Comparison of ENCODE assay signal across 9 cellular contexts in genomic region chr19:18225355-18225701, GRCh38. TPM values are rescaled to one million over a fixed set of nuclear protein-coding genes. Genes with fewer than 3 reads are reported as not detected.
A peak's percentile ranks its signal among the peaks of the same experiment; 100 is the strongest.
DNase-seq lines count a peak whose midpoint lies in the region; ATAC-seq and TF ChIP-seq lines count a peak whose summit lies in the region.
"Had no signal": no experiment of that assay in that cellular context is flagged by ENCODE, and none has a peak within 500 bp of the region (broad histone marks: within the 10 kb centered on the region; RNA-seq: fewer than 3 reads in every experiment).

No MANE protein-coding gene starts in this region.

- H2AFZ ChIP-seq in ACC112 (ENCODE audit: low read length, unreplicated experiment) (no peak overlapping the region), IMR-90 (replicated peaks; ENCODE audit: low read length, poor library complexity) (peak overlapping the region; percentile 96), neural cell (ENCODE audit: low read depth, low read length) (no peak overlapping the region)

- no peak for TF ChIP-seq EP300 in neural cell (conservative IDR thresholded peaks at IDR 0.05; ENCODE audit: poor library complexity, severe bottlenecking)

- H3K4me2 ChIP-seq in IMR-90 (ENCODE audit: low read depth, low read length) = no peak overlapping the region
- no peak overlapping the region for H3K4me2 ChIP-seq in neural cell (ENCODE audit: low read length)

- CTCF ChIA-PET in IMR-90 (lab: Yijun Ruan, JAX) = no interaction called here

- H3K79me2 ChIP-seq in ACC112 (ENCODE audit: control insufficient read depth, insufficient read depth, low read length, unreplicated experiment) = no peaks in the 10 kb centered on the region
- no peaks in the 10 kb centered on the region for H3K79me2 ChIP-seq in neural cell (replicated peaks; ENCODE audit: insufficient read depth, low read length)

- in situ Hi-C loops in IMR-90 (cut with MboI; ENCODE audit: low sequenced_read_pairs) = no loop called here

- no peaks in the 10 kb centered on the region for H3K9me2 ChIP-seq in neural cell (ENCODE audit: insufficient read depth, low read length)

- H3F3A ChIP-seq in neural cell (ENCODE audit: insufficient read depth, low read length, poor library complexity, severe bottlenecking) = no peaks in the 10 kb centered on the region

- H4K20me1 ChIP-seq in IMR-90 (ENCODE audit: insufficient read depth, low read length) = no peaks in the 10 kb centered on the region
- H4K20me1 ChIP-seq in neural cell (ENCODE audit: insufficient read depth) = no peaks in the 10 kb centered on the region

- TF ChIP-seq RAD21 in IMR-90 (IDR thresholded peaks at IDR 0.05; ENCODE audit: low read length) = no peak
- TF ChIP-seq RAD21 in neural cell (conservative IDR thresholded peaks at IDR 0.05) = no peak

- BruUV-seq in IMR-90 (replicated peaks; lab: Mats Ljungman, UMichigan) = no TSS peak

- H3K23ac ChIP-seq in IMR-90 (ENCODE audit: low read depth, low read length) = no peak overlapping the region

- no peak for TF ChIP-seq POLR2A in IMR-90 (IDR thresholded peaks at IDR 0.05; ENCODE audit: low read depth, low read length)

- H3K56ac ChIP-seq in IMR-90 (ENCODE audit: extremely low read depth, insufficient read depth, low read length) = no peak overlapping the region

- H3K9me1 ChIP-seq in IMR-90 (ENCODE audit: insufficient read depth, low read length) = peaks cover 2% of the 10 kb centered on the region; the same call in 1 of the 2 replicates

- H2BK120ac ChIP-seq in IMR-90 (ENCODE audit: low read depth, low read length) = no peak overlapping the region

- no peak overlapping the region for H3K14ac ChIP-seq in IMR-90 (replicated peaks; ENCODE audit: low read depth, low read length)

- no peaks in the 10 kb centered on the region for H3K79me1 ChIP-seq in IMR-90 (ENCODE audit: low read depth in 1 of 2, low read length in 2 of 2)

- POLR2A ChIA-PET in IMR-90 (lab: Charles Lee; ENCODE audit: unreplicated experiment) = no interaction called here

- H3K4ac ChIP-seq in IMR-90 (ENCODE audit: low read depth, low read length) = no peak overlapping the region

- H3K4me3 ChIP-seq in ACC112 (ENCODE audit: low read depth, low read length) (peak overlapping the region; percentile 61), IMR-90 (ENCODE audit: insufficient read depth, low read depth, low read length) (no peak overlapping the region), neural cell (ENCODE audit: low read length) (peak overlapping the region; percentile 66)

- dilution Hi-C loops in IMR-90 (cut with HindIII; ENCODE audit: low sequenced_read_pairs, unreplicated experiment) = no loop called here

- intact Hi-C loops in IMR-90 (cut with micrococcal nuclease) = no loop called here

- H2BK15ac ChIP-seq in IMR-90 (ENCODE audit: low read depth, low read length) = no peak overlapping the region

- no peak overlapping the region; a peak in 1 of 4 replicates for H4K8ac ChIP-seq in IMR-90 (ENCODE audit: low read depth in 2 of 2, low read length in 2 of 2)

- peak overlapping the region; percentile 20; the same call in 1 of the 2 replicates for H2AK5ac ChIP-seq in IMR-90 (ENCODE audit: low read depth, low read length)

- no peak for DNase-seq in IMR-90
- no peak for DNase-seq in GM19238 (ENCODE audit: insufficient read length, low spot score)
- DNase-seq in HT-29 (ENCODE audit: low spot score) = no peak
- no peak for DNase-seq in AG08396 (ENCODE audit: low spot score)
- DNase-seq: colonic mucosa had no signal

- peak overlapping the region; percentile 7 for H2AK9ac ChIP-seq in IMR-90 (replicated peaks; ENCODE audit: low read depth, low read length, poor library complexity)

- no peak for ATAC-seq in IMR-90 (ENCODE audit: low read depth)
- no peak for ATAC-seq in GM21717 (IDR thresholded peaks at IDR 0.05; ENCODE audit: unreplicated experiment)

- no peak overlapping the region for H3K27ac ChIP-seq in ACC112 (ENCODE audit: low read depth, low read length)
- no peak overlapping the region for H3K27ac ChIP-seq in IMR-90 (ENCODE audit: insufficient read depth, low read length)
- peak overlapping the region; percentile 72 for H3K27ac ChIP-seq in cingulate gyrus (ENCODE audit: low read depth, low read length)
- H3K27ac ChIP-seq in neural cell (ENCODE audit: low read length) = no peak overlapping the region
- H3K27ac ChIP-seq: colonic mucosa had no signal

- H4K5ac ChIP-seq in IMR-90 (ENCODE audit: low read depth, low read length) = no peak overlapping the region; the same call in 1 of the 2 replicates

- H3K18ac ChIP-seq in IMR-90 (ENCODE audit: low read depth, low read length) = no peak overlapping the region

- H3K9me3 ChIP-seq in IMR-90 (ENCODE audit: control insufficient read depth, insufficient read depth, low read length) (no peaks in the 10 kb centered on the region), neural cell (ENCODE audit: low read length) (no peaks in the 10 kb centered on the region)
- H3K9me3 ChIP-seq: colonic mucosa had no signal

- H3K36me3 ChIP-seq in ACC112 (ENCODE audit: insufficient read depth, low read length) (no peaks in the 10 kb centered on the region), IMR-90 (ENCODE audit: control insufficient read depth, insufficient read depth, low read length) (no peaks in the 10 kb centered on the region), neural cell (ENCODE audit: insufficient read depth, low read length) (no peaks in the 10 kb centered on the region)
- H3K36me3 ChIP-seq: colonic mucosa had no signal

- H4K91ac ChIP-seq in IMR-90 (ENCODE audit: insufficient read depth, low read depth, low read length) = no peak overlapping the region

- no peak for TF ChIP-seq CTCF in IMR-90 (conservative IDR thresholded peaks at IDR 0.05; ENCODE audit: low read depth, low read length)
- no peak for TF ChIP-seq CTCF in neural cell (IDR thresholded peaks at IDR 0.05; ENCODE audit: poor library complexity, severe bottlenecking)

- H3K4me1 ChIP-seq in ACC112 (ENCODE audit: control insufficient read depth, insufficient read depth, low read length, unreplicated experiment) = no peaks in the 10 kb centered on the region
- H3K4me1 ChIP-seq in IMR-90 (ENCODE audit: control insufficient read depth, insufficient read depth, low read length) = peaks cover 7% of the 10 kb centered on the region

- no peak overlapping the region for H2BK20ac ChIP-seq in IMR-90 (ENCODE audit: low read depth, low read length)

- H3K9ac ChIP-seq in IMR-90 (ENCODE audit: low read depth, low read length) (no peak overlapping the region), neural cell (ENCODE audit: low read length) (peak overlapping the region; percentile 60)

- 24% methylated on average over 5 of the region's 16 CpGs; no CpG with 5 or more reads in 1 of the 2 experiments for WGBS in IMR-90 (ENCODE audit: extremely low coverage in 2 of 2, insufficient read length in 1 of 2), 2 experiments

- H2BK5ac ChIP-seq in IMR-90 (ENCODE audit: low read depth, low read length, poor library complexity, severe bottlenecking) = no peak overlapping the region

- peaks cover 5% of the 10 kb centered on the region; the same call in 1 of the 2 replicates for H3K27me3 ChIP-seq in ACC112 (ENCODE audit: insufficient read depth, low read length)
- H3K27me3 ChIP-seq in IMR-90 (ENCODE audit: control insufficient read depth, insufficient read depth, low read length) = peaks cover 6% of the 10 kb centered on the region; the same call in 1 of the 2 replicates
- peaks cover 39% of the 10 kb centered on the region for H3K27me3 ChIP-seq in neural cell (ENCODE audit: insufficient read depth, low read depth, low read length)

TF ChIP-seq in IMR-90, 13 proteins besides CTCF, POLR2A, EP300 and RAD21:
- no peak for TF ChIP-seq CEBPB (IDR thresholded peaks at IDR 0.05; ENCODE audit: low read depth, low read length)

TF ChIP-seq in neural cell, 6 proteins besides CTCF, POLR2A, EP300 and RAD21:
- no peak for TF ChIP-seq TAF1 (IDR thresholded peaks at IDR 0.05; ENCODE audit: low read depth)
TF ChIP-seq in neural cell: peak in this region for 0.

RNA-seq across cellular contexts. Expression of gene PDE4C, which starts 0.9 kb away (rescaled TPM):
- total RNA-seq in IMR-90 (2012; rRNA removed) = 0.18 TPM in 1 of 2 replicates, not detected in the other
- polyA plus RNA-seq in IMR-90 (2012; rRNA removed) (0.22 and 0.24 TPM in 2 replicates), neural cell (1.6 and 2.6 TPM in 2 replicates)
- 0.30 and 0.40 TPM in 2 replicates for polyA plus RNA-seq in IMR-90 (2012; cell fraction: cytosol; rRNA removed)
- 3.4 and 5.3 TPM in 2 replicates for polyA plus RNA-seq in IMR-90 (2012; cell fraction: nucleus; rRNA removed; ENCODE audit: low replicate concordance)
- polyA minus RNA-seq in neural cell = 0.24 and 0.93 TPM in 2 replicates
- 3.4 TPM in 1 of 2 replicates, not detected in the other for total RNA-seq in HT-29 (2014; rRNA removed; shearing (Covaris generic))

RNA-seq across cellular contexts. Expression of gene RAB3A, which starts 21.5 kb away (rescaled TPM):
- total RNA-seq in IMR-90 (2012; rRNA removed) = 2.8 and 3.0 TPM in 2 replicates
- polyA plus RNA-seq in IMR-90 (2012; rRNA removed) = 13.4 and 13.6 TPM in 2 replicates
- polyA plus RNA-seq in IMR-90 (2012; cell fraction: cytosol; rRNA removed) = 8.6 and 29.3 TPM in 2 replicates
- 35.0 and 55.7 TPM in 2 replicates for polyA plus RNA-seq in IMR-90 (2012; cell fraction: nucleus; rRNA removed; ENCODE audit: low replicate concordance)
- polyA plus RNA-seq in neural cell = 32.3 and 49.4 TPM in 2 replicates
- polyA minus RNA-seq in neural cell = 48.0 and 61.0 TPM in 2 replicates
- 1.2 and 2.7 TPM in 2 replicates for total RNA-seq in HT-29 (2014; rRNA removed; shearing (Covaris generic))

RNA-seq across cellular contexts. Expression of gene MPV17L2, which starts 32.3 kb away (rescaled TPM):
- total RNA-seq in IMR-90 (2012; rRNA removed) = 7.2 TPM in 2 replicates
- 19.5 and 22.5 TPM in 2 replicates for polyA plus RNA-seq in IMR-90 (2012; rRNA removed)
- polyA plus RNA-seq in IMR-90 (2012; cell fraction: cytosol; rRNA removed) = 17.4 and 27.3 TPM in 2 replicates
- 3.9 and 10.3 TPM in 2 replicates for polyA plus RNA-seq in IMR-90 (2012; cell fraction: nucleus; rRNA removed; ENCODE audit: low replicate concordance)
- 17.7 and 23.8 TPM in 2 replicates for polyA plus RNA-seq in neural cell
- polyA minus RNA-seq in neural cell = 8.1 and 10.0 TPM in 2 replicates
- 42.3 and 54.3 TPM in 2 replicates for total RNA-seq in HT-29 (2014; rRNA removed; shearing (Covaris generic))

RNA-seq across cellular contexts. Expression of gene IQCN, which starts 48.9 kb away (rescaled TPM):
- total RNA-seq in IMR-90 (2012; rRNA removed) = 0.18 and 0.28 TPM in 2 replicates
- polyA plus RNA-seq in IMR-90 (2012; rRNA removed) (0.60 and 0.67 TPM in 2 replicates), neural cell (2.5 and 3.7 TPM in 2 replicates)
- 0.24 and 0.29 TPM in 2 replicates for polyA plus RNA-seq in IMR-90 (2012; cell fraction: cytosol; rRNA removed)
- 6.1 and 10.8 TPM in 2 replicates for polyA plus RNA-seq in IMR-90 (2012; cell fraction: nucleus; rRNA removed; ENCODE audit: low replicate concordance)
- 2.7 and 4.3 TPM in 2 replicates for polyA minus RNA-seq in neural cell
- 0.71 and 1.1 TPM in 2 replicates for total RNA-seq in HT-29 (2014; rRNA removed; shearing (Covaris generic))

RNA-seq across cellular contexts. Expression of gene IFI30, which starts 51.7 kb away (rescaled TPM):
- 1.1 and 2.3 TPM in 2 replicates for total RNA-seq in IMR-90 (2012; rRNA removed)
- polyA plus RNA-seq in IMR-90 (2012; rRNA removed) = 2.3 and 4.0 TPM in 2 replicates
- 3.1 TPM in 1 of 2 replicates, not detected in the other for polyA plus RNA-seq in IMR-90 (2012; cell fraction: cytosol; rRNA removed)
- polyA plus RNA-seq in IMR-90 (2012; cell fraction: nucleus; rRNA removed; ENCODE audit: low replicate concordance) = 1.6 and 2.1 TPM in 2 replicates
- 0.82 TPM in 1 of 2 replicates, not detected in the other for polyA plus RNA-seq in neural cell
- polyA minus RNA-seq in neural cell = not detected in 2 replicates
- total RNA-seq in HT-29 (2014; rRNA removed; shearing (Covaris generic)) = 58.9 and 74.6 TPM in 2 replicates
